15 cellular contexts compared by ENCODE assay signal in the genomic region with DNA sequence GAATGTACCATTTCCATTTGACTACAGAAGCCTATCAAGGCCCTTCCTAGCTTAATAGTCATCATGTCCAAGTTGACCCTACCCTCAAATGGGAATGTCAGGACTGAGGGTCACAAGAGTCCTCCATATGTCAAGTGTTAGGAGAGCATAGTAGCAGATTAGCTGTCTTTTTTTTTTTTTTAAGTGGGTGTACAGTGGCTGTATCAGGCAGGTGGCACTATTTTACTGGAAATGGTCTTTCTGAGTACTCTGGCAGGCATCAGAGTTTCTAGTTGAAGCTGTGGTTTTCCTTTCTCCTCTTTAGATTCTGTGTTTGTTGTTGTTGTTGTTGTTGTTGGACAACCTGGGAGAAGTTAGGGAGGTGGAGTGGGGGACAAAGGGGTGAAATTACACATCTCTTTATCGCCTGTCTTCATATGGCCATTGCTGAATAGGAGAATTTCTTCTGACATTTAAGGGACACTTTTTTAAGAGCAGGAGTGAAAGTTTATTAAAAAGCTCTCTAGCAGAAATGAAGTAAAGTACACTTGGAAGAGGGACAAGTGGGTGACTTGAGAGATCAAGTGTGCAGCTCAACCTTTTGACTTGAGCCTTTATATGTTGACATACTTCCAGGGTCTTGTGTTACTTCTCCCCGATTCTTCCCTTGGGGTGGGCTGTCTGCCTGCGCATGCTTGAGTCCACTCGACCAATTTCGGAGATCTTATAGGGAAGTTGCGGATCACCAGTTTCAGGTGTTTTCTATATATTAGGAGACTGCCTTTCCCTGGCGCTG.
DNase-seq lines count a peak whose midpoint lies in the region; ATAC-seq and TF ChIP-seq lines count a peak whose summit lies in the region.
"Had no signal": no experiment of that assay in that cellular context is flagged by ENCODE, and none has a peak within 500 bp of the region (broad histone marks: within the 10 kb centered on the region; RNA-seq: fewer than 3 reads in every experiment).

No MANE protein-coding gene starts in this region.

- H3K36me3 Mint-ChIP-seq in activated naive CD4-positive, alpha-beta T cell treated with anti-CD3 and anti-CD28 coated beads for 36 hours (ENCODE audit: low read depth) = no peaks in the 10 kb centered on the region
- H3K36me3 Mint-ChIP-seq: stimulated activated naive B cell treated with anti-CD40 and anti-IgM and Interleukin-4, amounts not matched to agents 10 μg/mL and 1 μg/mL and 100 μg/mL, for 72 hours had no signal

- H3K4me1 ChIP-seq in body of pancreas = peaks cover 10% of the 10 kb centered on the region
- H3K4me1 ChIP-seq in upper lobe of left lung = peaks cover 0 to 8% (median 0%) of the 10 kb centered on the region in 4 donors
- H3K4me1 ChIP-seq: BE2C had no signal

- CTCF ChIA-PET in activated naive CD4-positive, alpha-beta T cell treated with anti-CD3 and anti-CD28 coated beads for 36 hours (lab: Charles Lee) = interaction anchor here (0.7 to 1.6 kb wide), 4 partner anchors 23 to 554 kb away, joined by 3 to 4 read pairs (median 3); no protein-coding TSS in a partner anchor

- H3K9me3 ChIP-seq in body of pancreas (no peaks in the 10 kb centered on the region), upper lobe of left lung (no peaks in the 10 kb centered on the region)
- H3K9me3 ChIP-seq: BE2C had no signal

- no peak overlapping the region for H3K27ac Mint-ChIP-seq in activated naive CD4-positive, alpha-beta T cell treated with anti-CD3 and anti-CD28 coated beads for 36 hours
- H3K27ac Mint-ChIP-seq: activated T-cell treated with anti-CD3 and anti-CD28 coated beads, Interleukin-2, amount 50 U/mL, for 24 hours; stimulated activated naive B cell treated with anti-CD40 and anti-IgM and Interleukin-4, amounts not matched to agents 10 μg/mL and 1 μg/mL and 100 μg/mL, for 72 hours had no signal

- TF ChIP-seq EP300 in upper lobe of left lung (IDR thresholded peaks at IDR 0.05) = no peak

- H3K36me3 ChIP-seq in body of pancreas (replicated peaks in 1 of 2; ENCODE audit: insufficient read depth in 1 of 2, low read depth in 2 of 2) (no peaks in the 10 kb centered on the region), upper lobe of left lung (no peaks in the 10 kb centered on the region)
- H3K36me3 ChIP-seq: BE2C had no signal

- H3K4me3 Mint-ChIP-seq in activated naive CD4-positive, alpha-beta T cell treated with anti-CD3 and anti-CD28 coated beads for 36 hours = no peak overlapping the region
- H3K4me3 Mint-ChIP-seq: activated T-cell treated with anti-CD3 and anti-CD28 coated beads, Interleukin-2, amount 50 U/mL, for 24 hours; stimulated activated naive B cell treated with anti-CD40 and anti-IgM and Interleukin-4, amounts not matched to agents 10 μg/mL and 1 μg/mL and 100 μg/mL, for 72 hours had no signal

- H3K27me3 ChIP-seq in body of pancreas (no peaks in the 10 kb centered on the region), upper lobe of left lung (no peaks in the 10 kb centered on the region)
- H3K27me3 ChIP-seq: BE2C had no signal

- peak; percentile 17 for DNase-seq in NCI-H82 (lab: John Stamatoyannopoulos, UW)
- no peak for DNase-seq in NCI-H82 treated with DMSO at 0.1 percent for 48 hours (lab: John Stamatoyannopoulos, UW; ENCODE audit: unreplicated experiment)
- peak; percentile 28 for DNase-seq in NCI-H2029 treated with DMSO at 0.1 percent for 48 hours (lab: John Stamatoyannopoulos, UW)
- DNase-seq in body of pancreas = no peak
- DNase-seq in upper lobe of left lung = no peak
- no peak for DNase-seq in activated naive CD4-positive, alpha-beta T cell treated with anti-CD3 and anti-CD28 coated beads for 36 hours
- no peak for DNase-seq in activated T-cell treated with anti-CD3 and anti-CD28 coated beads for 4 hours
- DNase-seq: activated T-cell treated with anti-CD3 and anti-CD28 coated beads, Interleukin-2, amount 50 U/mL, for 24 hours; amygdala; BE2C; dorsolateral prefrontal cortex; stimulated activated CD4-positive, alpha-beta T cell treated with anti-CD3 and anti-CD28 coated beads, Interleukin-4, amount 100 ng/mL, for 1 hour; stimulated activated naive B cell treated with anti-CD40 and anti-IgM and Interleukin-4, amounts not matched to agents 10 μg/mL and 1 μg/mL and 100 μg/mL, for 72 hours had no signal

- H3K4me3 ChIP-seq in body of pancreas (no peak overlapping the region), upper lobe of left lung (peak overlapping the region in 1 of 4 donors; percentile 26)
- H3K4me3 ChIP-seq: dorsolateral prefrontal cortex had no signal

- TF ChIP-seq POLR2A in body of pancreas (IDR thresholded peaks at IDR 0.05) (no peak), upper lobe of left lung (IDR thresholded peaks at IDR 0.05) (no peak)

- H3K27ac ChIP-seq in body of pancreas (no peak overlapping the region), upper lobe of left lung (no peak overlapping the region)
- H3K27ac ChIP-seq: dorsolateral prefrontal cortex had no signal

- ATAC-seq in body of pancreas (no peak), upper lobe of left lung (ENCODE audit: low FRiP score in 2 of 2) (peak; percentile 37 to 67), HG03280 (IDR thresholded peaks at IDR 0.05; ENCODE audit: unreplicated experiment) (no peak)
- ATAC-seq: activated CD4-positive, CD25-positive, alpha-beta regulatory T cell treated with anti-CD3 and anti-CD28 coated beads, Interleukin-2, amount 50 U/mL, for 24 hours had no signal

- H3K9me3 Mint-ChIP-seq in activated naive CD4-positive, alpha-beta T cell treated with anti-CD3 and anti-CD28 coated beads for 36 hours = no peaks in the 10 kb centered on the region
- H3K9me3 Mint-ChIP-seq: activated T-cell treated with anti-CD3 and anti-CD28 coated beads, Interleukin-2, amount 50 U/mL, for 24 hours; stimulated activated naive B cell treated with anti-CD40 and anti-IgM and Interleukin-4, amounts not matched to agents 10 μg/mL and 1 μg/mL and 100 μg/mL, for 72 hours had no signal

- no peaks in the 10 kb centered on the region for H3K27me3 Mint-ChIP-seq in activated naive CD4-positive, alpha-beta T cell treated with anti-CD3 and anti-CD28 coated beads for 36 hours (ENCODE audit: low read depth)
- H3K27me3 Mint-ChIP-seq: activated T-cell treated with anti-CD3 and anti-CD28 coated beads, Interleukin-2, amount 50 U/mL, for 24 hours; stimulated activated naive B cell treated with anti-CD40 and anti-IgM and Interleukin-4, amounts not matched to agents 10 μg/mL and 1 μg/mL and 100 μg/mL, for 72 hours had no signal

- intact Hi-C loops in body of pancreas (cut with DNase I) = no loop called here
- intact Hi-C loops in activated naive CD4-positive, alpha-beta T cell treated with anti-CD3 and anti-CD28 coated beads for 36 hours (cut with micrococcal nuclease) = no loop called here

- H3K4me1 Mint-ChIP-seq in activated naive CD4-positive, alpha-beta T cell treated with anti-CD3 and anti-CD28 coated beads for 36 hours (ENCODE audit: low read depth) = no peaks in the 10 kb centered on the region
- H3K4me1 Mint-ChIP-seq: stimulated activated naive B cell treated with anti-CD40 and anti-IgM and Interleukin-4, amounts not matched to agents 10 μg/mL and 1 μg/mL and 100 μg/mL, for 72 hours had no signal

- 87 to 88% methylated on average over 7 of the region's 7 CpGs for WGBS in body of pancreas, 2 donors
- 56 to 78% methylated on average over 7 of the region's 7 CpGs for WGBS in upper lobe of left lung, 2 donors

- TF ChIP-seq CTCF in body of pancreas (IDR thresholded peaks at IDR 0.05) (peak in 4 of 7 experiments; percentile 26 to 44 (median 36)), upper lobe of left lung (IDR thresholded peaks at IDR 0.05) (peak in 1 of 6 experiments; percentile 29)

Comparison
In these comparisons a context has a peak if more than half of its experiments do, and no peak if none do; other contexts are left out.
1. DNase-seq: peak in NCI-H82 (single experiment) and NCI-H2029 treated with DMSO at 0.1 percent for 48 hours (single experiment); none in NCI-H82 treated with DMSO at 0.1 percent for 48 hours (single experiment), body of pancreas (0 of 4), upper lobe of left lung (0 of 2), activated naive CD4-positive, alpha-beta T cell treated with anti-CD3 and anti-CD28 coated beads for 36 hours (single experiment) and activated T-cell treated with anti-CD3 and anti-CD28 coated beads for 4 hours (single experiment).
2. ATAC-seq: peak in upper lobe of left lung (2 of 2); none in body of pancreas (single experiment) and HG03280 (single experiment).